26 cellular contexts compared by ENCODE assay signal in the genomic region with DNA sequence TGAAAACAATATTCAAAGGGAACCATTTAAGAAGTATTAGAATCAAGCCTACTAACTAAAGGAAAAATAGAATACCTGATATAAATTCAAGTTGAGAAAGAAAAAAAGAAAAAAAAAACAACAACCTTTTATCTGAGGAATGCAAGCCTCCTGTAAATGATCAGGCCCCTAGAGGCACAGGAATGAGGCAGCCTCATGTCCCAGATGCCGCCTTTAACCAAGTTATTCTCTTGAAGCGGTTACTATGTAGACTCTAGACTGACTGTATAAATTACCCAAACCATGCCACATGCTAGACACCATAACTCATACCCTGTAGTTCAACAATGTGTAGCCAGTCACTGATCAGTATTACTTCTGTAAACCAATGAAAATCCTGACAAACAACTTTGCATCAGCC.
"Had no signal": no experiment of that assay in that cellular context is flagged by ENCODE, and none has a peak within 500 bp of the region (broad histone marks: within the 10 kb centered on the region; RNA-seq: fewer than 3 reads in every experiment).

No MANE protein-coding gene starts in this region.

- H3K27ac ChIP-seq: adrenal gland, body of pancreas, breast epithelium, KMS-11, PC-9, SJCRH30, SK-N-MC had no signal

- H2AFZ ChIP-seq: PC-9 had no signal

- ATAC-seq: activated CD4-positive, alpha-beta T cell treated with anti-CD3 and anti-CD28 coated beads for 36 hours; activated CD4-positive, CD25-positive, alpha-beta regulatory T cell treated with anti-CD3 and anti-CD28 coated beads, Interleukin-2, amount 50 U/mL, for 24 hours; activated CD8-positive, alpha-beta T cell treated with anti-CD3 and anti-CD28 coated beads, Interleukin-2, amount 10 ng/mL, durations not matched to agents 7 days and 5 days; body of pancreas had no signal

- H3K4me2 ChIP-seq: KMS-11, PC-9 had no signal

- H3K9ac ChIP-seq: KMS-11 had no signal

- H3K9me3 ChIP-seq: body of pancreas, breast epithelium, SJCRH30 had no signal

- H3K36me3 ChIP-seq: adrenal gland, breast epithelium, SJCRH30 had no signal

- H3K27me3 ChIP-seq: adrenal gland, body of pancreas, breast epithelium, SJCRH30 had no signal

- H3K4me3 ChIP-seq: adrenal gland, body of pancreas, breast epithelium, PC-9, SJCRH30, SK-N-MC had no signal

- DNase-seq: activated CD4-positive, alpha-beta T cell treated with anti-CD3 and anti-CD28 coated beads for 36 hours; activated CD4-positive, alpha-beta T cell treated with anti-CD3 and anti-CD28 coated beads, Interleukin-2, amount 10 ng/mL, durations not matched to agents 7 days and 5 days; activated CD4-positive, alpha-beta T cell treated with anti-CD3 and anti-CD28 coated beads, Interleukin-2, amount 50 U/mL, for 48 hours; activated CD8-positive, alpha-beta T cell treated with anti-CD3 and anti-CD28 coated beads, Interleukin-2, amount 10 ng/mL, durations not matched to agents 7 days and 5 days; activated gamma-delta T cell; activated naive CD4-positive, alpha-beta T cell treated with Interleukin-2 at 50 U/mL for 16 hours; activated T-cell treated with anti-CD3 and anti-CD28 coated beads, Interleukin-2, amount 50 U/mL, for 24 hours; adrenal gland; body of pancreas; MM.1S; MV-4-11; NCI-H1092; NCI-H1417; NCI-H146; NCI-H187; NCI-H2029 treated with DMSO at 0.1 percent for 48 hours; NCI-H345; NCI-H524 treated with DMSO at 0.1 percent for 48 hours; NK-92 treated with Interleukin-12 subunit alpha and Interleukin-12 subunit beta, amount 100 ng/mL, for 24 hours; PC-9; SHP77; SJCRH30 had no signal

- H3K4me1 ChIP-seq: adrenal gland, body of pancreas, breast epithelium, SJCRH30 had no signal
